1 cellular context compared by ENCODE assay signal in the genomic region with DNA sequence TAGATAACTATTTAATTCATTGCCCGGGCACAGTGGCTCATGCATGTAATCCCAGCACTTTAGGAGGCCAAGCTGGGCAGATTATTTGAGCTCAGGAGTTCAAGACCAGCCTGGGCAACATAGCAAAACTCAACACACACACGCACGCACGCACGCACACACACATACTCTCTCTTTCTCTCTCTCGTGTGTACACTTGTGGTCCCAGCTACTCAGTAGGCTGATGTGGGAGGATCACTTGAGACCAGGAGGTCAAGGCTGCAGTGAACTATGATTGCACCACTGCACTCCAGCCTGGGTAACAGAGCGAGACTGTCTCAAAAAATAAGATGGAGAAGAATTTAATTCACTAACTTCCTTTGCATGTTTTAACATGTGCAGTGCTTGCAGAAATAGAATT.
TF ChIP-seq lines count a peak whose summit lies in the region.

No MANE protein-coding gene starts in this region.

TF ChIP-seq in HepG2, 621 proteins besides CTCF, POLR2A, EP300 and RAD21 (continued from another document and continues in another):
- TF ChIP-seq NONO (IDR thresholded peaks at IDR 0.05): no peak
- peak; percentile 78; the same call in 1 of the 2 replicates for TF ChIP-seq NONO (CRISPR knock-in tag; conservative IDR thresholded peaks at IDR 0.05)
- TF ChIP-seq YEATS4 (CRISPR knock-in tag; IDR thresholded peaks at IDR 0.05; ENCODE audit: borderline replicate concordance): peak; percentile 46; the same call in 1 of the 2 replicates
- TF ChIP-seq MEF2D (CRISPR knock-in tag; IDR thresholded peaks at IDR 0.05): no peak
- TF ChIP-seq RFX3 (CRISPR knock-in tag; IDR thresholded peaks at IDR 0.05): no peak
- no peak for TF ChIP-seq SYNCRIP (IDR thresholded peaks at IDR 0.05; ENCODE audit: insufficient read depth, low read depth, low read length)
- no peak for TF ChIP-seq ZNF468 (CRISPR knock-in tag; IDR thresholded peaks at IDR 0.05)
- TF ChIP-seq, protein P1, sequence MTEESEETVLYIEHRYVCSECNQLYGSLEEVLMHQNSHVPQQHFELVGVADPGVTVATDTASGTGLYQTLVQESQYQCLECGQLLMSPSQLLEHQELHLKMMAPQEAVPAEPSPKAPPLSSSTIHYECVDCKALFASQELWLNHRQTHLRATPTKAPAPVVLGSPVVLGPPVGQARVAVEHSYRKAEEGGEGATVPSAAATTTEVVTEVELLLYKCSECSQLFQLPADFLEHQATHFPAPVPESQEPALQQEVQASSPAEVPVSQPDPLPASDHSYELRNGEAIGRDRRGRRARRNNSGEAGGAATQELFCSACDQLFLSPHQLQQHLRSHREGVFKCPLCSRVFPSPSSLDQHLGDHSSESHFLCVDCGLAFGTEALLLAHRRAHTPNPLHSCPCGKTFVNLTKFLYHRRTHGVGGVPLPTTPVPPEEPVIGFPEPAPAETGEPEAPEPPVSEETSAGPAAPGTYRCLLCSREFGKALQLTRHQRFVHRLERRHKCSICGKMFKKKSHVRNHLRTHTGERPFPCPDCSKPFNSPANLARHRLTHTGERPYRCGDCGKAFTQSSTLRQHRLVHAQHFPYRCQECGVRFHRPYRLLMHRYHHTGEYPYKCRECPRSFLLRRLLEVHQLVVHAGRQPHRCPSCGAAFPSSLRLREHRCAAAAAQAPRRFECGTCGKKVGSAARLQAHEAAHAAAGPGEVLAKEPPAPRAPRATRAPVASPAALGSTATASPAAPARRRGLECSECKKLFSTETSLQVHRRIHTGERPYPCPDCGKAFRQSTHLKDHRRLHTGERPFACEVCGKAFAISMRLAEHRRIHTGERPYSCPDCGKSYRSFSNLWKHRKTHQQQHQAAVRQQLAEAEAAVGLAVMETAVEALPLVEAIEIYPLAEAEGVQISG (CRISPR knock-in tag; IDR thresholded peaks at IDR 0.05): peak; percentile 53; the same call in 1 of the 2 replicates
- TF ChIP-seq PHB2 (IDR thresholded peaks at IDR 0.05; ENCODE audit: partially characterized antibody): no peak
- no peak for TF ChIP-seq RAD51 (IDR thresholded peaks at IDR 0.05; ENCODE audit: borderline replicate concordance)
- TF ChIP-seq FOXO4 (CRISPR knock-in tag; conservative IDR thresholded peaks at IDR 0.05): no peak
- TF ChIP-seq, protein P2, sequence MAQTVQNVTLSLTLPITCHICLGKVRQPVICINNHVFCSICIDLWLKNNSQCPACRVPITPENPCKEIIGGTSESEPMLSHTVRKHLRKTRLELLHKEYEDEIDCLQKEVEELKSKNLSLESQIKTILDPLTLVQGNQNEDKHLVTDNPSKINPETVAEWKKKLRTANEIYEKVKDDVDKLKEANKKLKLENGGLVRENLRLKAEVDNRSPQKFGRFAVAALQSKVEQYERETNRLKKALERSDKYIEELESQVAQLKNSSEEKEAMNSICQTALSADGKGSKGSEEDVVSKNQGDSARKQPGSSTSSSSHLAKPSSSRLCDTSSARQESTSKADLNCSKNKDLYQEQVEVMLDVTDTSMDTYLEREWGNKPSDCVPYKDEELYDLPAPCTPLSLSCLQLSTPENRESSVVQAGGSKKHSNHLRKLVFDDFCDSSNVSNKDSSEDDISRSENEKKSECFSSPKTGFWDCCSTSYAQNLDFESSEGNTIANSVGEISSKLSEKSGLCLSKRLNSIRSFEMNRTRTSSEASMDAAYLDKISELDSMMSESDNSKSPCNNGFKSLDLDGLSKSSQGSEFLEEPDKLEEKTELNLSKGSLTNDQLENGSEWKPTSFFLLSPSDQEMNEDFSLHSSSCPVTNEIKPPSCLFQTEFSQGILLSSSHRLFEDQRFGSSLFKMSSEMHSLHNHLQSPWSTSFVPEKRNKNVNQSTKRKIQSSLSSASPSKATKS (CRISPR knock-in tag; IDR thresholded peaks at IDR 0.05): no peak
- TF ChIP-seq, protein P3, sequence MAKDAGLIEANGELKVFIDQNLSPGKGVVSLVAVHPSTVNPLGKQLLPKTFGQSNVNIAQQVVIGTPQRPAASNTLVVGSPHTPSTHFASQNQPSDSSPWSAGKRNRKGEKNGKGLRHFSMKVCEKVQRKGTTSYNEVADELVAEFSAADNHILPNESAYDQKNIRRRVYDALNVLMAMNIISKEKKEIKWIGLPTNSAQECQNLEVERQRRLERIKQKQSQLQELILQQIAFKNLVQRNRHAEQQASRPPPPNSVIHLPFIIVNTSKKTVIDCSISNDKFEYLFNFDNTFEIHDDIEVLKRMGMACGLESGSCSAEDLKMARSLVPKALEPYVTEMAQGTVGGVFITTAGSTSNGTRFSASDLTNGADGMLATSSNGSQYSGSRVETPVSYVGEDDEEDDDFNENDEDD (CRISPR knock-in tag; IDR thresholded peaks at IDR 0.05; ENCODE audit: borderline replicate concordance): no peak
- TF ChIP-seq GATAD2A (CRISPR knock-in tag; IDR thresholded peaks at IDR 0.05): peak; percentile 83
- peak; percentile 72; the same call in 1 of the 2 replicates for TF ChIP-seq MTA1 (CRISPR knock-in tag; IDR thresholded peaks at IDR 0.05; ENCODE audit: borderline replicate concordance)
- TF ChIP-seq FOSL1 (CRISPR knock-in tag; IDR thresholded peaks at IDR 0.05; ENCODE audit: borderline replicate concordance): no peak
- TF ChIP-seq ZNF3 (CRISPR knock-in tag; IDR thresholded peaks at IDR 0.05): no peak
- TF ChIP-seq GRHL1 (CRISPR knock-in tag; conservative IDR thresholded peaks at IDR 0.05): no peak
- TF ChIP-seq ZNF567 (CRISPR knock-in tag; IDR thresholded peaks at IDR 0.05; ENCODE audit: borderline replicate concordance): no peak
- no peak for TF ChIP-seq ZNF431 (CRISPR knock-in tag; IDR thresholded peaks at IDR 0.05; ENCODE audit: borderline replicate concordance, low read depth)
- TF ChIP-seq ZNF746 (CRISPR knock-in tag; IDR thresholded peaks at IDR 0.05): no peak
- no peak for TF ChIP-seq ZFP36L1 (CRISPR knock-in tag; IDR thresholded peaks at IDR 0.05)
- no peak for TF ChIP-seq MAZ (IDR thresholded peaks at IDR 0.05; ENCODE audit: borderline replicate concordance, low read depth, low read length)
- TF ChIP-seq MAZ (CRISPR knock-in tag; IDR thresholded peaks at IDR 0.05; ENCODE audit: low read depth): no peak
- no peak for TF ChIP-seq ARID2 (CRISPR knock-in tag; IDR thresholded peaks at IDR 0.05; ENCODE audit: borderline replicate concordance)
- no peak for TF ChIP-seq ZNF674 (CRISPR knock-in tag; IDR thresholded peaks at IDR 0.05; ENCODE audit: low read depth)
- no peak for TF ChIP-seq NCOA5 (CRISPR knock-in tag; IDR thresholded peaks at IDR 0.05)
- no peak; the same call in 1 of the 2 replicates for TF ChIP-seq KDM5B (CRISPR knock-in tag; IDR thresholded peaks at IDR 0.05; ENCODE audit: borderline replicate concordance)
- TF ChIP-seq ZNF816 (CRISPR knock-in tag; IDR thresholded peaks at IDR 0.05; ENCODE audit: borderline replicate concordance): no peak
- no peak for TF ChIP-seq MATR3 (CRISPR knock-in tag; IDR thresholded peaks at IDR 0.05)
- no peak for TF ChIP-seq AFF4 (CRISPR knock-in tag; IDR thresholded peaks at IDR 0.05)
- TF ChIP-seq, protein P4, sequence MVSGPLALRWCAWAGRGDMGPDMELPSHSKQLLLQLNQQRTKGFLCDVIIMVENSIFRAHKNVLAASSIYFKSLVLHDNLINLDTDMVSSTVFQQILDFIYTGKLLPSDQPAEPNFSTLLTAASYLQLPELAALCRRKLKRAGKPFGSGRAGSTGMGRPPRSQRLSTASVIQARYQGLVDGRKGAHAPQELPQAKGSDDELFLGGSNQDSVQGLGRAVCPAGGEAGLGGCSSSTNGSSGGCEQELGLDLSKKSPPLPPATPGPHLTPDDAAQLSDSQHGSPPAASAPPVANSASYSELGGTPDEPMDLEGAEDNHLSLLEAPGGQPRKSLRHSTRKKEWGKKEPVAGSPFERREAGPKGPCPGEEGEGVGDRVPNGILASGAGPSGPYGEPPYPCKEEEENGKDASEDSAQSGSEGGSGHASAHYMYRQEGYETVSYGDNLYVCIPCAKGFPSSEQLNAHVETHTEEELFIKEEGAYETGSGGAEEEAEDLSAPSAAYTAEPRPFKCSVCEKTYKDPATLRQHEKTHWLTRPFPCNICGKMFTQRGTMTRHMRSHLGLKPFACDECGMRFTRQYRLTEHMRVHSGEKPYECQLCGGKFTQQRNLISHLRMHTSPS (CRISPR knock-in tag; IDR thresholded peaks at IDR 0.05; ENCODE audit: low read depth): no peak
- no peak for TF ChIP-seq TFDP2 (CRISPR knock-in tag; IDR thresholded peaks at IDR 0.05)
- no peak for TF ChIP-seq ZBTB49 (CRISPR knock-in tag; IDR thresholded peaks at IDR 0.05; ENCODE audit: borderline replicate concordance)
- TF ChIP-seq, protein P5, sequence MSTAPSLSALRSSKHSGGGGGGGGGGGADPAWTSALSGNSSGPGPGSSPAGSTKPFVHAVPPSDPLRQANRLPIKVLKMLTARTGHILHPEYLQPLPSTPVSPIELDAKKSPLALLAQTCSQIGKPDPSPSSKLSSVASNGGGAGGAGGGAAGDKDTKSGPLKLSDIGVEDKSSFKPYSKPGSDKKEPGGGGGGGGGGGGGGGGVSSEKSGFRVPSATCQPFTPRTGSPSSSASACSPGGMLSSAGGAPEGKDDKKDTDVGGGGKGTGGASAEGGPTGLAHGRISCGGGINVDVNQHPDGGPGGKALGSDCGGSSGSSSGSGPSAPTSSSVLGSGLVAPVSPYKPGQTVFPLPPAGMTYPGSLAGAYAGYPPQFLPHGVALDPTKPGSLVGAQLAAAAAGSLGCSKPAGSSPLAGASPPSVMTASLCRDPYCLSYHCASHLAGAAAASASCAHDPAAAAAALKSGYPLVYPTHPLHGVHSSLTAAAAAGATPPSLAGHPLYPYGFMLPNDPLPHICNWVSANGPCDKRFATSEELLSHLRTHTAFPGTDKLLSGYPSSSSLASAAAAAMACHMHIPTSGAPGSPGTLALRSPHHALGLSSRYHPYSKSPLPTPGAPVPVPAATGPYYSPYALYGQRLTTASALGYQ (CRISPR knock-in tag; IDR thresholded peaks at IDR 0.05): no peak
- TF ChIP-seq SMC3 (IDR thresholded peaks at IDR 0.05; ENCODE audit: low read length): peak; percentile 28; the same call in 1 of the 2 replicates
